In the genomic region with DNA sequence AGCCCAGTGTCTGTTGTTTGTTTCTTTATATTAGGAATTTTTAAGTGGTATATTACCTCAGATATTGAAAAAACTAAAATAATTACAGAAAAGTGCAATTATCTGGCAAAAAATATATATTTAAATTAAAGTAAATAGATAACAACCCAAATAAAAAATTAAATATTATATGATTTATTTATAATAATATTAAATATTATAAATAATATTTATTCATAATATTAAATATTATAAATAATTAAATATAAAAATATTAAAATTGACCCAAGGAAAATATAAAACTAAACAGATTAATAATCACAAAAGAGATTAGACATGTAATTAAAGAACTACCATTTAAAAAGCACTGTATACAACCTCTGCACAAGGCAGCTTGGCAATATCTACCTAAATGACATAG, we compare ENCODE assay signal across 31 cellular contexts.
"Had no signal": no experiment of that assay in that cellular context is flagged by ENCODE, and none has a peak within 500 bp of the region (broad histone marks: within the 10 kb centered on the region; RNA-seq: fewer than 3 reads in every experiment).

No MANE protein-coding gene starts in this region.

- H3K9me3 ChIP-seq: adrenal gland, body of pancreas, colonic mucosa, esophagus squamous epithelium had no signal

- H3K4me3 ChIP-seq: adrenal gland, body of pancreas, colonic mucosa, esophagus squamous epithelium had no signal

- DNase-seq: activated CD4-positive, alpha-beta T cell treated with anti-CD3 and anti-CD28 coated beads for 1 hour; activated CD4-positive, alpha-beta T cell treated with anti-CD3 and anti-CD28 coated beads for 48 hours; activated CD4-positive, alpha-beta T cell treated with anti-CD3 and anti-CD28 coated beads, Interleukin-2, amount 50 U/mL, for 1 hour; activated CD4-positive, alpha-beta T cell treated with anti-CD3 and anti-CD28 coated beads, Interleukin-2, amount 50 U/mL, for 48 hours; activated CD8-positive, alpha-beta memory T cell treated with anti-CD3 and anti-CD28 coated beads for 24 hours; activated CD8-positive, alpha-beta T cell treated with anti-CD3 and anti-CD28 coated beads for 36 hours; activated effector memory CD4-positive, alpha-beta T cell treated with anti-CD3 and anti-CD28 coated beads, Interleukin-2, amount 50 U/mL, for 16 hours; activated naive CD4-positive, alpha-beta T cell treated with anti-CD3 and anti-CD28 coated beads for 36 hours; activated naive CD8-positive, alpha-beta T cell treated with anti-CD3 and anti-CD28 coated beads for 36 hours; activated naive CD8-positive, alpha-beta T cell treated with anti-CD3 and anti-CD28 coated beads, Interleukin-2, amount 50 U/mL, for 24 hours; activated T-cell treated with anti-CD3 and anti-CD28 coated beads, Interleukin-2, amount 50 U/mL, for 1 hour; activated T-cell treated with anti-CD3 and anti-CD28 coated beads, Interleukin-2, amount 50 U/mL, for 48 hours; adrenal gland; amygdala; aorta; body of pancreas; caudate nucleus; colonic mucosa; effector CD8-positive, alpha-beta T cell; esophagus squamous epithelium; foreskin melanocyte; head of caudate nucleus; T-helper 1 cell; T-helper 17 cell; T1000 had no signal

- FAIRE-seq: endothelial cell of umbilical vein had no signal

- H3K36me3 Mint-ChIP-seq: activated naive CD4-positive, alpha-beta T cell treated with anti-CD3 and anti-CD28 coated beads, Interleukin-2, amount 50 U/mL, for 24 hours; activated naive CD8-positive, alpha-beta T cell treated with anti-CD3 and anti-CD28 coated beads for 36 hours had no signal

- H3K27me3 Mint-ChIP-seq: T-helper 17 cell had no signal

- ATAC-seq: activated CD8-positive, alpha-beta T cell treated with anti-CD3 and anti-CD28 coated beads for 36 hours; activated naive CD8-positive, alpha-beta T cell treated with anti-CD3 and anti-CD28 coated beads, Interleukin-2, amount 50 U/mL, for 24 hours; body of pancreas; T-helper 17 cell had no signal

- H3K4me1 ChIP-seq: adrenal gland, body of pancreas, colonic mucosa, esophagus squamous epithelium had no signal

- H3K9me3 Mint-ChIP-seq: activated CD8-positive, alpha-beta T cell treated with anti-CD3 and anti-CD28 coated beads for 36 hours; activated naive CD4-positive, alpha-beta T cell treated with anti-CD3 and anti-CD28 coated beads, Interleukin-2, amount 50 U/mL, for 24 hours; activated naive CD8-positive, alpha-beta T cell treated with anti-CD3 and anti-CD28 coated beads, Interleukin-2, amount 50 U/mL, for 24 hours; activated T-helper 1 cell treated with anti-CD3 and anti-CD28 coated beads, Interleukin-12 subunit alpha, Interleukin-12 subunit beta, Interleukin-2, Interleukin-4 antibody, amounts not matched to agents 30 ng/mL and 10 ng/mL and 1 ng/mL, durations not matched to agents 14 hours and 24 hours and 36 hours; activated T-helper 2 cell treated with anti-CD3 and anti-CD28 coated beads, Interferon-gamma antibody, Interleukin-2, Interleukin-4, amounts not matched to agents 10 μg/mL and 5 μg/mL and 100 μg/mL, durations not matched to agents 14 hours and 24 hours and 36 hours; T-helper 2 cell treated with Interferon-gamma antibody and Interleukin-4, amounts not matched to agents 5 μg/mL and 100 μg/mL, for 36 hours had no signal

- H3K27ac Mint-ChIP-seq: activated CD8-positive, alpha-beta T cell treated with anti-CD3 and anti-CD28 coated beads for 36 hours; activated naive CD4-positive, alpha-beta T cell treated with anti-CD3 and anti-CD28 coated beads for 36 hours; activated naive CD4-positive, alpha-beta T cell treated with anti-CD3 and anti-CD28 coated beads, Interleukin-2, amount 50 U/mL, for 24 hours; activated naive CD8-positive, alpha-beta T cell treated with anti-CD3 and anti-CD28 coated beads for 36 hours; activated naive CD8-positive, alpha-beta T cell treated with anti-CD3 and anti-CD28 coated beads, Interleukin-2, amount 50 U/mL, for 24 hours; activated T-helper 1 cell treated with anti-CD3 and anti-CD28 coated beads, Interleukin-12 subunit alpha, Interleukin-12 subunit beta, Interleukin-2, Interleukin-4 antibody, amounts not matched to agents 30 ng/mL and 10 ng/mL and 1 ng/mL, durations not matched to agents 14 hours and 24 hours and 36 hours; activated T-helper 2 cell treated with anti-CD3 and anti-CD28 coated beads, Interferon-gamma antibody, Interleukin-2, Interleukin-4, amounts not matched to agents 10 μg/mL and 5 μg/mL and 100 μg/mL, durations not matched to agents 14 hours and 24 hours and 36 hours; T-helper 17 cell; T-helper 2 cell treated with Interferon-gamma antibody and Interleukin-4, amounts not matched to agents 5 μg/mL and 100 μg/mL, for 36 hours had no signal

- H3K27ac ChIP-seq: adrenal gland, body of pancreas, colonic mucosa, epithelial cell of prostate, esophagus squamous epithelium had no signal

- H3K4me1 Mint-ChIP-seq: activated naive CD4-positive, alpha-beta T cell treated with anti-CD3 and anti-CD28 coated beads, Interleukin-2, amount 50 U/mL, for 24 hours; activated naive CD8-positive, alpha-beta T cell treated with anti-CD3 and anti-CD28 coated beads for 36 hours; activated naive CD8-positive, alpha-beta T cell treated with anti-CD3 and anti-CD28 coated beads, Interleukin-2, amount 50 U/mL, for 24 hours had no signal

- H3K36me3 ChIP-seq: adrenal gland, colonic mucosa, esophagus squamous epithelium had no signal

- H3K27me3 ChIP-seq: adrenal gland, body of pancreas, colonic mucosa, esophagus squamous epithelium had no signal

- H3K4me3 Mint-ChIP-seq: activated CD8-positive, alpha-beta T cell treated with anti-CD3 and anti-CD28 coated beads for 36 hours; activated naive CD4-positive, alpha-beta T cell treated with anti-CD3 and anti-CD28 coated beads for 36 hours; activated naive CD4-positive, alpha-beta T cell treated with anti-CD3 and anti-CD28 coated beads, Interleukin-2, amount 50 U/mL, for 24 hours; activated naive CD8-positive, alpha-beta T cell treated with anti-CD3 and anti-CD28 coated beads for 36 hours; activated naive CD8-positive, alpha-beta T cell treated with anti-CD3 and anti-CD28 coated beads, Interleukin-2, amount 50 U/mL, for 24 hours; activated T-helper 1 cell treated with anti-CD3 and anti-CD28 coated beads, Interleukin-12 subunit alpha, Interleukin-12 subunit beta, Interleukin-2, Interleukin-4 antibody, amounts not matched to agents 30 ng/mL and 10 ng/mL and 1 ng/mL, durations not matched to agents 14 hours and 24 hours and 36 hours; T-helper 17 cell; T-helper 2 cell treated with Interferon-gamma antibody and Interleukin-4, amounts not matched to agents 5 μg/mL and 100 μg/mL, for 36 hours had no signal
